19 cellular contexts compared by ENCODE assay signal in genomic region chr3:188387921-188388320, GRCh38.
"Had no signal": no experiment of that assay in that cellular context is flagged by ENCODE, and none has a peak within 500 bp of the region (broad histone marks: within the 10 kb centered on the region; RNA-seq: fewer than 3 reads in every experiment).

No MANE protein-coding gene starts in this region.

- H3K27me3 Mint-ChIP-seq: stimulated activated naive CD8-positive, alpha-beta T cell treated with anti-CD3 and anti-CD28 coated beads, Interleukin-15, amount 100 ng/mL, for 72 hours; type B pancreatic cell had no signal

- H3K9me3 ChIP-seq: ascending aorta, left lung, prostate gland, suprapubic skin had no signal

- H3K9me3 Mint-ChIP-seq: stimulated activated naive CD8-positive, alpha-beta T cell treated with anti-CD3 and anti-CD28 coated beads, Interleukin-15, amount 100 ng/mL, for 72 hours; type B pancreatic cell had no signal

- ATAC-seq: activated CD4-positive, CD25-positive, alpha-beta regulatory T cell treated with anti-CD3 and anti-CD28 coated beads, Interleukin-2, amount 50 U/mL, for 24 hours; activated T-cell treated with anti-CD3 and anti-CD28 coated beads, Interleukin-2, amount 50 U/mL, for 72 hours; left lung; right cardiac atrium; stimulated activated naive CD8-positive, alpha-beta T cell treated with anti-CD3 and anti-CD28 coated beads, Interleukin-15, amount 100 ng/mL, for 72 hours had no signal

- DNase-seq: activated CD4-positive, alpha-beta T cell treated with anti-CD3 and anti-CD28 coated beads, Interleukin-2, amount 50 U/mL, for 1 hour; activated effector memory CD4-positive, alpha-beta T cell treated with anti-CD3 and anti-CD28 coated beads, Interleukin-2, amount 50 U/mL, for 16 hours; activated naive CD4-positive, alpha-beta T cell treated with anti-CD3 and anti-CD28 coated beads, Interleukin-2, amount 50 U/mL, for 16 hours; activated T-cell treated with anti-CD3 and anti-CD28 coated beads, Interleukin-2, amount 50 U/mL, for 72 hours; dermis blood vessel endothelial cell; effector memory CD4-positive, alpha-beta T cell; foreskin fibroblast; hypothalamus; left lung; right cardiac atrium; stimulated activated naive CD8-positive, alpha-beta T cell treated with anti-CD3 and anti-CD28 coated beads, Interleukin-15, amount 100 ng/mL, for 72 hours; T-helper 1 cell; T1000 had no signal

- H3K4me3 ChIP-seq: ascending aorta, left lung, prostate gland, skin epidermis, suprapubic skin had no signal

- H3K27ac ChIP-seq: ascending aorta, left lung, prostate gland, skin epidermis, suprapubic skin had no signal

- H3K27me3 ChIP-seq: ascending aorta, left lung, suprapubic skin had no signal

- H3K4me3 Mint-ChIP-seq: activated T-cell treated with anti-CD3 and anti-CD28 coated beads, Interleukin-2, amount 50 U/mL, for 72 hours; stimulated activated naive CD8-positive, alpha-beta T cell treated with anti-CD3 and anti-CD28 coated beads, Interleukin-15, amount 100 ng/mL, for 72 hours; type B pancreatic cell had no signal

- H3K36me3 ChIP-seq: ascending aorta, left lung, prostate gland, suprapubic skin had no signal

- H3K27ac Mint-ChIP-seq: activated T-cell treated with anti-CD3 and anti-CD28 coated beads, Interleukin-2, amount 50 U/mL, for 72 hours; stimulated activated naive CD8-positive, alpha-beta T cell treated with anti-CD3 and anti-CD28 coated beads, Interleukin-15, amount 100 ng/mL, for 72 hours; type B pancreatic cell had no signal
